2 cellular contexts compared by ENCODE assay signal in the genomic region with DNA sequence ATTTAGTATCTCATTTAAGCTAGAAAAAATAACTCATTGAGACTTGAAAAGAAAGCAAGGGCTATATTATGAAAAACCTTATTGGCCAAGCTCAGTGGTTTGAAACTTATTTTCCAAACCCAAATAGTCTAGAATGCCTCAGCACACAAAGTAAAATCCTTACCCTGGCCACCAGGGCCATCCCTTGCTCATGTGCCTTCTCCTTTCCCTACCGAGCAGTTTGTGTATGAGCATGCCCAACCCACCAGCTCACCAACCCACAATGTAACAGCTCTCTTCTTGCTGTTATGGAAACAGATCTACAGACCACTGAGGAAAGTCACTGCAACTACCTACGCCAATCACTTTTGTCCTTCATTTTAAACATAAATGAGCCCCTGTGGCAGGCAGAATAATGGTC.
TF ChIP-seq lines count a peak whose summit lies in the region.

No MANE protein-coding gene starts in this region.

TF ChIP-seq in GM23338, 12 proteins besides CTCF, POLR2A, EP300 and RAD21 (continued from another document):
- TF ChIP-seq STAT1 (IDR thresholded peaks at IDR 0.05; ENCODE audit: unreplicated experiment) (no peak), REST (IDR thresholded peaks at IDR 0.05; ENCODE audit: unreplicated experiment) (no peak), ZNF331 (CRISPR knock-in tag; IDR thresholded peaks at IDR 0.05; ENCODE audit: low read depth) (no peak)

TF ChIP-seq in IMR-90, 13 proteins besides CTCF, POLR2A, EP300 and RAD21 (continued from another document):
- TF ChIP-seq, protein P1, sequence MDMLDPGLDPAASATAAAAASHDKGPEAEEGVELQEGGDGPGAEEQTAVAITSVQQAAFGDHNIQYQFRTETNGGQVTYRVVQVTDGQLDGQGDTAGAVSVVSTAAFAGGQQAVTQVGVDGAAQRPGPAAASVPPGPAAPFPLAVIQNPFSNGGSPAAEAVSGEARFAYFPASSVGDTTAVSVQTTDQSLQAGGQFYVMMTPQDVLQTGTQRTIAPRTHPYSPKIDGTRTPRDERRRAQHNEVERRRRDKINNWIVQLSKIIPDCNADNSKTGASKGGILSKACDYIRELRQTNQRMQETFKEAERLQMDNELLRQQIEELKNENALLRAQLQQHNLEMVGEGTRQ (IDR thresholded peaks at IDR 0.05; ENCODE audit: low read depth, low read length): no peak
- no peak for TF ChIP-seq FOS (IDR thresholded peaks at IDR 0.05; ENCODE audit: low read depth, low read length)
- no peak for TF ChIP-seq SMC3 (IDR thresholded peaks at IDR 0.05; ENCODE audit: low read depth, low read length)
- no peak for TF ChIP-seq RFX5 (IDR thresholded peaks at IDR 0.05; ENCODE audit: low read depth, low read length)
